Comparison of ENCODE assay signal across 19 cellular contexts in the genomic region with DNA sequence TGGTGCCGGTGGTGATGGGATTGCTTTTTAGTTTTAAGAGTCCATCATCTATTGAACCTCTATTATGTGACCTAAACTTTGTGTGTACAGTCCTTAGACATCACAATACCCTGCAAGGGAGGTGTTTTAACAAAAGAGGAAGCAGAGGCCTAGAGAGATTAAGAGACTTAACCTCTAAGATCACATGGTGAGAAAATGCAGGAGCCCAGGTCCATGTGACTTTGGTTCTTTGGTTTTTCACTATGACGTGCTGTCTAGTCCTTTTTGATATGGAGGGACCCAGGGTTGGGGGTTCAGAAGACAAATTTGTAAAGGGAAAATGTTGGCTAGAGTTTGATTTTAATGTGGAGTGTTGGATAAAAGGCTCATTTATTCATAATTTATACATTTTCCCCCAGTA.
"Had no signal": no experiment of that assay in that cellular context is flagged by ENCODE, and none has a peak within 500 bp of the region (broad histone marks: within the 10 kb centered on the region; RNA-seq: fewer than 3 reads in every experiment).

No MANE protein-coding gene starts in this region.

- H3K9me3 ChIP-seq: gastroesophageal sphincter, heart left ventricle, spleen had no signal

- H3K4me1 ChIP-seq: gastroesophageal sphincter, heart left ventricle, parathyroid adenoma, spleen had no signal

- H3K27ac ChIP-seq: cardiac muscle cell, gastroesophageal sphincter, heart left ventricle, parathyroid adenoma, spleen had no signal

- ATAC-seq: activated CD8-positive, alpha-beta T cell treated with anti-CD3 and anti-CD28 coated beads for 36 hours; activated T-helper 17 cell treated with anti-CD3 and anti-CD28 coated beads, Interleukin-2, amount 50 U/mL, for 72 hours; esophagus mucosa; gastroesophageal sphincter; heart left ventricle; left lobe of liver had no signal

- H3K27me3 ChIP-seq: heart left ventricle had no signal

- H3K79me2 ChIP-seq: parathyroid adenoma had no signal

- H3K9ac ChIP-seq: parathyroid adenoma had no signal

- H2AFZ ChIP-seq: parathyroid adenoma had no signal

- FAIRE-seq: kidney had no signal

- H3K36me3 ChIP-seq: cardiac muscle cell, gastroesophageal sphincter, heart left ventricle, spleen had no signal

- DNase-seq: activated CD4-positive, alpha-beta T cell treated with anti-CD3 and anti-CD28 coated beads, Interleukin-2, amount 10 ng/mL, durations not matched to agents 24 days and 14 days; activated CD4-positive, CD25-positive, alpha-beta regulatory T cell; activated CD8-positive, alpha-beta T cell treated with anti-CD3 and anti-CD28 coated beads for 36 hours; activated naive CD4-positive, alpha-beta T cell; activated naive CD8-positive, alpha-beta T cell treated with anti-CD3 and anti-CD28 coated beads for 36 hours; activated T-cell treated with anti-CD3 and anti-CD28 coated beads, Interleukin-2, amount 50 U/mL, for 1 hour; amygdala; effector CD8-positive, alpha-beta T cell; heart left ventricle; kidney; midbrain; spleen; stimulated activated naive CD4-positive, alpha-beta T cell had no signal

- H3K4me3 ChIP-seq: cardiac muscle cell, gastroesophageal sphincter, heart left ventricle, spleen had no signal
